24 cellular contexts compared by ENCODE assay signal in the genomic region with DNA sequence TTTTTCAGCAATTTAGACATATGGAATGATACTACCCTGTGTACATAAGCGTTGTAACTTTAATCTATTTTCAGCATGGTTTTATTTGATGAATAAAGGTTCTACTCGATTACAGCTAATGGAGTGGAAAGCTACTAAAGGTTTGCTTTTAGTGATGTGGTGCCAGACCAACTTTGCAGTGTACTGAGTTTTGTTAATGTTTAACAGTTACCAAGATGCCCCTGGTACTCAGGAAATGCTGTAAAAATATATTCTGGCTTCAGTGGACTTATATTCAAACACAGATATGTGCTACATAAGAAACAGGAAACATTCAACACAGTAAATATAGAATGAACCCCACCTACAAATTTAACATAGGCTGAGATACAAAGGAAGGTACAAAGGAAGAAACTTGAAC.
DNase-seq lines count a peak whose midpoint lies in the region; ATAC-seq, FAIRE-seq and TF ChIP-seq lines count a peak whose summit lies in the region.
"Had no signal": no experiment of that assay in that cellular context is flagged by ENCODE, and none has a peak within 500 bp of the region (broad histone marks: within the 10 kb centered on the region; RNA-seq: fewer than 3 reads in every experiment).

No MANE protein-coding gene starts in this region.

- H3K36me3 Mint-ChIP-seq in Calu3 (ENCODE audit: insufficient read depth, unreplicated experiment) = no peaks in the 10 kb centered on the region
- H3K36me3 Mint-ChIP-seq: WTC11 had no signal

- FAIRE-seq in endothelial cell of umbilical vein (lab: Jason Lieb, UNC) = no peak
- FAIRE-seq: H54, K562, keratinocyte had no signal

- DNase-seq in Calu3 (no peak), HuH-7.5 (ENCODE audit: low spot score) (peak; percentile 15), endothelial cell of umbilical vein (ENCODE audit: low read depth, low spot score) (no peak), mesenchymal stem cell (no peak), BE2C (no peak), RKO (ENCODE audit: low spot score) (no peak)
- DNase-seq: activated CD4-positive, alpha-beta T cell treated with anti-CD3 and anti-CD28 coated beads, Interleukin-2, amount 50 U/mL, for 48 hours; activated naive CD4-positive, alpha-beta T cell treated with anti-CD3 and anti-CD28 coated beads for 36 hours; adrenal gland; NCI-H510A; SHP77 treated with DMSO at 0.1 percent for 48 hours; stimulated activated CD4-positive, alpha-beta T cell treated with anti-CD3 and anti-CD28 coated beads, Interleukin-15, amount 100 ng/mL, for 24 hours; stimulated activated naive CD4-positive, alpha-beta T cell treated with Interleukin-2 at 50 U/mL for 16 hours; SW 1271; uterus had no signal

- no peaks in the 10 kb centered on the region for H3K79me2 ChIP-seq in endothelial cell of umbilical vein (ENCODE audit: control insufficient read depth, insufficient read depth, low read length)

- dilution Hi-C loops in endothelial cell of umbilical vein (cut with MboI; ENCODE audit: extremely low pct_ligation_motif_present, low sequenced_read_pairs) = no loop called here

- no peak overlapping the region for H2AK5ac ChIP-seq in mesenchymal stem cell (ENCODE audit: low read length, severe bottlenecking)

- H3K27ac ChIP-seq in endothelial cell of umbilical vein (ENCODE audit: insufficient read depth, low read depth, low read length) (no peak overlapping the region), mesenchymal stem cell (ENCODE audit: low read length, poor library complexity, severe bottlenecking) (peak overlapping the region; percentile 40)
- H3K27ac ChIP-seq: adrenal gland, neutrophil, prostate gland, thoracic aorta, uterus had no signal

- H3K4ac ChIP-seq in mesenchymal stem cell (ENCODE audit: low read depth in 1 of 2, low read length in 2 of 2) = no peak overlapping the region

- intact Hi-C loops in Calu3 (cut with micrococcal nuclease; ENCODE audit: unreplicated experiment) = loop anchor here (5.0 kb wide), 1 partner anchor 148 kb away; no protein-coding TSS in a partner anchor
- intact Hi-C loops in endothelial cell of umbilical vein (cut with micrococcal nuclease) = no loop called here

- H3K36me3 ChIP-seq in endothelial cell of umbilical vein (ENCODE audit: control insufficient read depth in 2 of 2, extremely low read depth in 1 of 2, insufficient read depth in 2 of 2, low read length in 2 of 2) (no peaks in the 10 kb centered on the region), mesenchymal stem cell (ENCODE audit: control insufficient read depth in 1 of 2, insufficient read depth in 2 of 2, low read depth in 1 of 2, low read length in 2 of 2) (no peaks in the 10 kb centered on the region), BE2C (no peaks in the 10 kb centered on the region)
- H3K36me3 ChIP-seq: adrenal gland, neutrophil, prostate gland, thoracic aorta, uterus had no signal

- H2BK12ac ChIP-seq in mesenchymal stem cell (ENCODE audit: low read length in 2 of 2) = no peak overlapping the region

- no peak overlapping the region for H2BK120ac ChIP-seq in mesenchymal stem cell (ENCODE audit: low read depth, low read length)

- H2BK5ac ChIP-seq in mesenchymal stem cell (ENCODE audit: low read depth, low read length, poor library complexity, severe bottlenecking) = no peak overlapping the region

- no peaks in the 10 kb centered on the region for H3K9me1 ChIP-seq in endothelial cell of umbilical vein (replicated peaks; ENCODE audit: control insufficient read depth, extremely low read depth, insufficient read depth, low read length)

- H3K27me3 ChIP-seq in endothelial cell of umbilical vein (ENCODE audit: control insufficient read depth in 2 of 2, insufficient read depth in 2 of 2, low read length in 2 of 2) (no peaks in the 10 kb centered on the region), mesenchymal stem cell (ENCODE audit: control insufficient read depth in 1 of 2, insufficient read depth in 1 of 2, low read length in 2 of 2) (no peaks in the 10 kb centered on the region), BE2C (no peaks in the 10 kb centered on the region)
- H3K27me3 ChIP-seq: adrenal gland, neutrophil, uterus had no signal

- H3K9me3 Mint-ChIP-seq in Calu3 (ENCODE audit: low read depth, unreplicated experiment) = no peaks in the 10 kb centered on the region
- H3K9me3 Mint-ChIP-seq: WTC11 had no signal

- ATAC-seq in HG02973 (IDR thresholded peaks at IDR 0.05; ENCODE audit: unreplicated experiment) (no peak), HG02678 (IDR thresholded peaks at IDR 0.05; ENCODE audit: unreplicated experiment) (no peak)
- ATAC-seq: K562, WTC11 had no signal

- H3K27me3 Mint-ChIP-seq in Calu3 (ENCODE audit: unreplicated experiment) = no peaks in the 10 kb centered on the region

- H4K20me1 ChIP-seq in endothelial cell of umbilical vein (replicated peaks; ENCODE audit: control insufficient read depth, extremely low read depth, insufficient read depth, low read length) = no peaks in the 10 kb centered on the region

- H3K23ac ChIP-seq in mesenchymal stem cell (ENCODE audit: low read length in 2 of 2) = no peak overlapping the region

- H2AFZ ChIP-seq in endothelial cell of umbilical vein (ENCODE audit: low read depth, low read length) = peak overlapping the region; percentile 70
- no peak overlapping the region for H2AFZ ChIP-seq in mesenchymal stem cell (ENCODE audit: low read depth, low read length)

- H3K4me3 ChIP-seq in endothelial cell of umbilical vein (replicated peaks in 1 of 3; ENCODE audit: insufficient read depth in 1 of 3, low read depth in 1 of 3, low read length in 3 of 3) (no peak overlapping the region), mesenchymal stem cell (ENCODE audit: insufficient read depth in 1 of 2, low read depth in 1 of 2, low read length in 2 of 2) (no peak overlapping the region), BE2C (ENCODE audit: low read depth, low read length) (no peak overlapping the region)
- H3K4me3 ChIP-seq: adrenal gland, K562, prostate gland, thoracic aorta, uterus had no signal

- CTCF ChIA-PET in Calu3 (lab: Charles Lee) (no interaction called here), endothelial cell of umbilical vein (lab: Charles Lee) (interaction anchor here (0.9 to 1.9 kb wide), 2 partner anchors 36 to 205 kb away, joined by 4 read pairs; no protein-coding TSS in a partner anchor)

- H3K9ac ChIP-seq in endothelial cell of umbilical vein (replicated peaks; ENCODE audit: extremely low read depth, insufficient read depth, low read length) (no peak overlapping the region), mesenchymal stem cell (ENCODE audit: low read length) (no peak overlapping the region)

- no peak overlapping the region for H4K8ac ChIP-seq in mesenchymal stem cell (ENCODE audit: low read length)

- POLR2A ChIA-PET in endothelial cell of umbilical vein (lab: Charles Lee) = interaction anchor here (0.6 kb wide), 1 partner anchor 418 kb away, joined by 3 read pairs; no protein-coding TSS in a partner anchor

- TF ChIP-seq CTCF in Calu3 (IDR thresholded peaks at IDR 0.05; ENCODE audit: unreplicated experiment) = no peak
- no peak for TF ChIP-seq CTCF in endothelial cell of umbilical vein (IDR thresholded peaks at IDR 0.05; ENCODE audit: extremely low read depth in 1 of 2, insufficient read depth in 1 of 2, low read depth in 1 of 2, low read length in 2 of 2)
- no peak for TF ChIP-seq CTCF in BE2C (IDR thresholded peaks at IDR 0.05; ENCODE audit: low read depth, low read length)

- BruUV-seq in Calu3 (replicated peaks; lab: Mats Ljungman, UMichigan) (no TSS peak), endothelial cell of umbilical vein (replicated peaks; lab: Mats Ljungman, UMichigan) (no TSS peak)

- no peak for TF ChIP-seq POLR2A in endothelial cell of umbilical vein (IDR thresholded peaks at IDR 0.05; ENCODE audit: low read depth, low read length)

- peaks cover 21% of the 10 kb centered on the region for H3K4me1 Mint-ChIP-seq in Calu3 (ENCODE audit: low read depth, unreplicated experiment)
- H3K4me1 Mint-ChIP-seq: WTC11 had no signal

- peak overlapping the region; percentile 30 for H3K27ac Mint-ChIP-seq in Calu3 (ENCODE audit: unreplicated experiment)
- H3K27ac Mint-ChIP-seq: activated naive CD4-positive, alpha-beta T cell treated with anti-CD3 and anti-CD28 coated beads for 36 hours; WTC11 had no signal

- H3K4me3 Mint-ChIP-seq in Calu3 (ENCODE audit: low read depth, unreplicated experiment) = peak overlapping the region; percentile 12
- H3K4me3 Mint-ChIP-seq: activated naive CD4-positive, alpha-beta T cell treated with anti-CD3 and anti-CD28 coated beads for 36 hours; WTC11 had no signal

- 87% methylated on average over 2 of the region's 2 CpGs for WGBS in mesenchymal stem cell

- H3K4me2 ChIP-seq in endothelial cell of umbilical vein (ENCODE audit: insufficient read depth, low read length) (no peak overlapping the region), mesenchymal stem cell (ENCODE audit: low read length, poor library complexity, severe bottlenecking) (no peak overlapping the region)

- H3K4me1 ChIP-seq in endothelial cell of umbilical vein (ENCODE audit: control insufficient read depth, extremely low read depth, insufficient read depth, low read length) (peaks cover 21% of the 10 kb centered on the region), mesenchymal stem cell (ENCODE audit: control insufficient read depth, insufficient read depth, low read depth, low read length) (no peaks in the 10 kb centered on the region), BE2C (no peaks in the 10 kb centered on the region)
- H3K4me1 ChIP-seq: adrenal gland, prostate gland, uterus had no signal

- H3K9me3 ChIP-seq in endothelial cell of umbilical vein (replicated peaks; ENCODE audit: control insufficient read depth, insufficient read depth, low read length) = no peaks in the 10 kb centered on the region
- no peaks in the 10 kb centered on the region for H3K9me3 ChIP-seq in mesenchymal stem cell (ENCODE audit: control insufficient read depth, low read length)
- H3K9me3 ChIP-seq in BE2C = no peaks in the 10 kb centered on the region
- H3K9me3 ChIP-seq: adrenal gland, neutrophil, prostate gland, thoracic aorta, uterus had no signal

- H3K14ac ChIP-seq in mesenchymal stem cell (ENCODE audit: low read length in 2 of 2) = no peak overlapping the region

- no peak overlapping the region for H2BK15ac ChIP-seq in mesenchymal stem cell (ENCODE audit: low read depth, poor library complexity, severe bottlenecking)

- no peak overlapping the region for H4K91ac ChIP-seq in mesenchymal stem cell (ENCODE audit: low read length)

- H3K79me1 ChIP-seq in mesenchymal stem cell (replicated peaks; ENCODE audit: low read length, poor library complexity, severe bottlenecking) = no peaks in the 10 kb centered on the region

- no peak overlapping the region for H3K18ac ChIP-seq in mesenchymal stem cell (ENCODE audit: low read depth in 1 of 2, low read length in 2 of 2)

TF ChIP-seq in endothelial cell of umbilical vein, 7 proteins besides CTCF, POLR2A, EP300 and RAD21 (continues in another document):
- TF ChIP-seq JUN (IDR thresholded peaks at IDR 0.05; ENCODE audit: borderline replicate concordance, insufficient read depth, insufficient read length, low read depth) (no peak), GATA2 (IDR thresholded peaks at IDR 0.05; ENCODE audit: insufficient read depth, insufficient read length, low read depth, low read length) (no peak), EZH2 (IDR thresholded peaks at IDR 0.05; ENCODE audit: borderline replicate concordance, low read depth, low read length, severe bottlenecking) (no peak), FOS (IDR thresholded peaks at IDR 0.05; ENCODE audit: borderline replicate concordance, insufficient read depth, low read length) (no peak), MYC (IDR thresholded peaks at IDR 0.05; ENCODE audit: low read depth, low read length) (no peak)
